ENCODE assay signal across 14 cellular contexts in the genomic region with DNA sequence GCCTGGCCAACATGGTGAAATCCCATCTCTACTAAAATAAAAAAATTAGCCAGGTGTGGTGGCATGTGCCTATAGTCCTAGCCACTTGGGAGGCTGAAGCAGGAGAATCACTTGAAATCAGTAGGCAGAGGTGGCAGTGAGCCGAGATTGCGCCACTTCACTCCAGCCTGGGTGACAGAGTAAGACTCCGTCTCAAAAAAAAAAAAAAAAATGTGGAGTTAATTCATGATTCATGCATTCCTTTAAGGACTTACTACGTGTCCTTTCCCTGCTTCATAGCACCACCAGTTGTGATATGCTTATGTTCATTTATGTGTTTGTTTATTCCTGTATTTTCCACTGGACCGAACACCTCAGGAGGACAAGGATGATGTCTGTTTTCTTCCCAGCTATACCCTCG. TPM values are rescaled to one million over a fixed set of nuclear protein-coding genes. Genes with fewer than 3 reads are reported as not detected.
DNase-seq lines count a peak whose midpoint lies in the region; ATAC-seq and TF ChIP-seq lines count a peak whose summit lies in the region.
"Had no signal": no experiment of that assay in that cellular context is flagged by ENCODE, and none has a peak within 500 bp of the region (broad histone marks: within the 10 kb centered on the region; RNA-seq: fewer than 3 reads in every experiment).

No MANE protein-coding gene starts in this region.

- no peaks in the 10 kb centered on the region for H3K9me3 Mint-ChIP-seq in nephron
- H3K9me3 Mint-ChIP-seq: activated T-helper 17 cell treated with anti-CD3 and anti-CD28 coated beads, Interleukin-2, amount 50 U/mL, for 72 hours had no signal

- TF ChIP-seq CTCF in nephron (IDR thresholded peaks at IDR 0.05; ENCODE audit: unreplicated experiment in 3 of 3), result no peak

- H3K27ac Mint-ChIP-seq in nephron, result peak overlapping the region; percentile 85 to 93 (median 87)
- H3K27ac Mint-ChIP-seq: activated T-helper 17 cell treated with anti-CD3 and anti-CD28 coated beads, Interleukin-2, amount 50 U/mL, for 72 hours had no signal

- H3K27me3 Mint-ChIP-seq in nephron (ENCODE audit: low read depth), result peaks cover 5% of the 10 kb centered on the region

- in situ Hi-C loops in ACHN (cut with HindIII; ENCODE audit: low pct_ligation_motif_present, low pct_unique_long_range_greater_than_20kb, low sequenced_read_pairs), result no loop called here

- ATAC-seq in HG03139 (IDR thresholded peaks at IDR 0.05; ENCODE audit: unreplicated experiment), result no peak
- ATAC-seq: activated T-helper 17 cell treated with anti-CD3 and anti-CD28 coated beads, Interleukin-2, amount 50 U/mL, for 72 hours had no signal

- DNase-seq in ACHN (peak; percentile 35), LHCN-M2 (ENCODE audit: low read depth) (peak; percentile 48), dedifferentiated amniotic fluid mesenchymal stem cell (ENCODE audit: extremely low spot score) (peak; percentile 81), NCI-H1092 (lab: John Stamatoyannopoulos, UW) (no peak), GOT3 (lab: John Stamatoyannopoulos, UW) (no peak), D341Med (ENCODE audit: low spot score) (no peak)
- DNase-seq: BE2C, NCI-H2029, posterior cingulate gyrus, SHP77 treated with DMSO at 0.1 percent for 48 hours had no signal

- no peak overlapping the region for H3K4me3 Mint-ChIP-seq in nephron
- H3K4me3 Mint-ChIP-seq: activated T-helper 17 cell treated with anti-CD3 and anti-CD28 coated beads, Interleukin-2, amount 50 U/mL, for 72 hours had no signal

- H3K4me1 Mint-ChIP-seq in nephron, result peaks cover 59% of the 10 kb centered on the region
- H3K4me1 Mint-ChIP-seq: activated T-helper 17 cell treated with anti-CD3 and anti-CD28 coated beads, Interleukin-2, amount 50 U/mL, for 72 hours had no signal

- no peaks in the 10 kb centered on the region for H3K36me3 Mint-ChIP-seq in nephron (ENCODE audit: low read depth)

RNA-seq across cellular contexts. Expression of gene PRELP, which starts 12.7 kb away (rescaled TPM):
- 0.06 TPM in 2 replicates for total RNA-seq in LHCN-M2 (2014; rRNA removed)
- 1.2 TPM for polyA plus RNA-seq in LHCN-M2 (2012)
- total RNA-seq: activated T-helper 17 cell treated with anti-CD3 and anti-CD28 coated beads, Interleukin-2, amount 50 U/mL, for 72 hours had no signal

RNA-seq across cellular contexts. Expression of gene OPTC, which starts 31.1 kb away (rescaled TPM):
- not detected in 2 replicates for total RNA-seq in LHCN-M2 (2014; rRNA removed)
- not detected for polyA plus RNA-seq in LHCN-M2 (2012)
- total RNA-seq: activated T-helper 17 cell treated with anti-CD3 and anti-CD28 coated beads, Interleukin-2, amount 50 U/mL, for 72 hours had no signal
- polyA plus RNA-seq: keratinocyte had no signal

Comparison
In these comparisons a context has a peak if more than half of its experiments do, and no peak if none do; other contexts are left out.
1. DNase-seq: peak in ACHN (single experiment), LHCN-M2 (single experiment) and dedifferentiated amniotic fluid mesenchymal stem cell (single experiment); none in NCI-H1092 (single experiment), GOT3 (single experiment) and D341Med (single experiment).